Comparison of ENCODE assay signal across 8 cellular contexts in genomic region chr11:118916842-118917388, GRCh38. TPM values are rescaled to one million over a fixed set of nuclear protein-coding genes. Genes with fewer than 3 reads are reported as not detected.
DNase-seq lines count a peak whose midpoint lies in the region; ATAC-seq and TF ChIP-seq lines count a peak whose summit lies in the region.

No MANE protein-coding gene starts in this region.

- DNase-seq in HCEC 1CT: peak; percentile 49
- DNase-seq in left cardiac atrium: peak; percentile 81
- no peak for DNase-seq in spleen
- DNase-seq in NCI-H1436 (lab: John Stamatoyannopoulos, UW): no peak
- DNase-seq in HuH-7 (ENCODE audit: low spot score): no peak
- no peak for DNase-seq in NCI-H2171 (lab: John Stamatoyannopoulos, UW)

- H3K36me3 ChIP-seq in spleen: peaks cover 0 to 4% (median 0%) of the 10 kb centered on the region in 6 donors

- peaks cover 18% of the 10 kb centered on the region for H3K36me3 Mint-ChIP-seq in activated T-helper 17 cell treated with anti-CD3 and anti-CD28 coated beads, Interleukin-2, amount 50 U/mL, for 72 hours (ENCODE audit: low read depth)

- peak in 1 of 3 donors; percentile 6 for TF ChIP-seq POLR2A in spleen (IDR thresholded peaks at IDR 0.05)

- no peak for ATAC-seq in activated T-helper 17 cell treated with anti-CD3 and anti-CD28 coated beads, Interleukin-2, amount 50 U/mL, for 72 hours (replicated peaks)
- ATAC-seq in left cardiac atrium: peak; percentile 14 to 24
- no peak for ATAC-seq in HG02870 (IDR thresholded peaks at IDR 0.05; ENCODE audit: unreplicated experiment)

- peak overlapping the region; percentile 98 for H3K4me3 Mint-ChIP-seq in activated T-helper 17 cell treated with anti-CD3 and anti-CD28 coated beads, Interleukin-2, amount 50 U/mL, for 72 hours

- peaks cover 61% of the 10 kb centered on the region for H3K4me1 Mint-ChIP-seq in activated T-helper 17 cell treated with anti-CD3 and anti-CD28 coated beads, Interleukin-2, amount 50 U/mL, for 72 hours

- intact Hi-C loops in left cardiac atrium (cut with DNase I) (no loop called here), spleen (cut with DNase I; ENCODE audit: low total_unique reads) (no loop called here)

- TF ChIP-seq CTCF in spleen (IDR thresholded peaks at IDR 0.05 in 8 of 11, conservative IDR thresholded peaks at IDR 0.05 in 3 of 11): no peak

- 61 to 80% (median 71%) methylated on average over 8 of the region's 8 CpGs for WGBS in spleen, 5 donors

- H3K4me1 ChIP-seq in spleen: peaks cover 92 to 100% (median 98%) of the 10 kb centered on the region in 6 donors

- H3K27me3 ChIP-seq in spleen (replicated peaks in 1 of 7): no peaks in the 10 kb centered on the region

- H3K9me3 ChIP-seq in spleen: no peaks in the 10 kb centered on the region

- peak overlapping the region; percentile 69 to 98 (median 90) for H3K27ac ChIP-seq in spleen

- H3K27ac Mint-ChIP-seq in activated T-helper 17 cell treated with anti-CD3 and anti-CD28 coated beads, Interleukin-2, amount 50 U/mL, for 72 hours: peak overlapping the region; percentile 85

- H3K27me3 Mint-ChIP-seq in activated T-helper 17 cell treated with anti-CD3 and anti-CD28 coated beads, Interleukin-2, amount 50 U/mL, for 72 hours: no peaks in the 10 kb centered on the region

- H3K9me3 Mint-ChIP-seq in activated T-helper 17 cell treated with anti-CD3 and anti-CD28 coated beads, Interleukin-2, amount 50 U/mL, for 72 hours: no peaks in the 10 kb centered on the region

- H3K4me3 ChIP-seq in spleen: peak overlapping the region in 1 of 8 donors; percentile 95

RNA-seq across cellular contexts. Expression of gene BCL9L, which starts 8.8 kb away (rescaled TPM):
- 10 to 100 TPM; 30.2 to 49.6 TPM for total RNA-seq in activated T-helper 17 cell treated with anti-CD3 and anti-CD28 coated beads, Interleukin-2, amount 50 U/mL, for 72 hours
- total RNA-seq in left cardiac atrium: 10 to 100 TPM; 39.8 to 41.3 TPM
- 10 to 100 TPM; 19.8 to 58.0 (median 39.0) TPM for total RNA-seq in spleen
- polyA plus RNA-seq in spleen: 10 to 100 TPM in 1 of 3 donors, 1 to 10 TPM in 2; 2.5 to 14.2 (median 2.6) TPM

RNA-seq across cellular contexts. Expression of gene CXCR5, which starts 33.2 kb away (rescaled TPM):
- 10 to 100 TPM in 1 of 2 donors, 1 to 10 TPM in 1; 8.0 to 20.2 TPM for total RNA-seq in activated T-helper 17 cell treated with anti-CD3 and anti-CD28 coated beads, Interleukin-2, amount 50 U/mL, for 72 hours
- total RNA-seq in left cardiac atrium: not detected
- 10 to 100 TPM; 25.0 to 66.6 (median 33.2) TPM for total RNA-seq in spleen
- 10 to 100 TPM; 35.4 to 50.7 (median 39.6) TPM for polyA plus RNA-seq in spleen

RNA-seq across cellular contexts. Expression of gene UPK2, which starts 39.2 kb away (rescaled TPM):
- 1 to 10 TPM in 1 of 2 donors, under 1 TPM in 1; 0.43 to 7.1 TPM for total RNA-seq in activated T-helper 17 cell treated with anti-CD3 and anti-CD28 coated beads, Interleukin-2, amount 50 U/mL, for 72 hours
- total RNA-seq in left cardiac atrium (not detected), spleen (not detected)
- polyA plus RNA-seq in spleen: under 1 TPM in 2 of 3 donors, not detected in 1; 0.09 to 0.13 TPM

RNA-seq across cellular contexts. Expression of gene FOXR1, which starts 54.6 kb away (rescaled TPM):
- total RNA-seq in activated T-helper 17 cell treated with anti-CD3 and anti-CD28 coated beads, Interleukin-2, amount 50 U/mL, for 72 hours: under 1 TPM in 1 of 2 donors, not detected in 1; 0.98 TPM
- total RNA-seq in left cardiac atrium (not detected), spleen (not detected)
- polyA plus RNA-seq in spleen: not detected

Comparison
In these comparisons a context has a peak if more than half of its experiments do, and no peak if none do; other contexts are left out.
1. DNase-seq: peak in HCEC 1CT (single experiment) and left cardiac atrium (single experiment); none in spleen (single experiment), NCI-H1436 (single experiment), HuH-7 (single experiment) and NCI-H2171 (single experiment).
2. ATAC-seq: peak in left cardiac atrium (2 of 2); none in activated T-helper 17 cell treated with anti-CD3 and anti-CD28 coated beads, Interleukin-2, amount 50 U/mL, for 72 hours (single experiment) and HG02870 (single experiment).
3. RNA of gene CXCR5, which starts 33.2 kb away (total RNA-seq): 25.0 to 66.6 TPM in spleen and 8.0 to 20.2 TPM in activated T-helper 17 cell treated with anti-CD3 and anti-CD28 coated beads, Interleukin-2, amount 50 U/mL, for 72 hours; not detected in left cardiac atrium; every median in the first group is over 4 times any median in the second.